ENCODE assay signal across 1 cellular context in the genomic region with DNA sequence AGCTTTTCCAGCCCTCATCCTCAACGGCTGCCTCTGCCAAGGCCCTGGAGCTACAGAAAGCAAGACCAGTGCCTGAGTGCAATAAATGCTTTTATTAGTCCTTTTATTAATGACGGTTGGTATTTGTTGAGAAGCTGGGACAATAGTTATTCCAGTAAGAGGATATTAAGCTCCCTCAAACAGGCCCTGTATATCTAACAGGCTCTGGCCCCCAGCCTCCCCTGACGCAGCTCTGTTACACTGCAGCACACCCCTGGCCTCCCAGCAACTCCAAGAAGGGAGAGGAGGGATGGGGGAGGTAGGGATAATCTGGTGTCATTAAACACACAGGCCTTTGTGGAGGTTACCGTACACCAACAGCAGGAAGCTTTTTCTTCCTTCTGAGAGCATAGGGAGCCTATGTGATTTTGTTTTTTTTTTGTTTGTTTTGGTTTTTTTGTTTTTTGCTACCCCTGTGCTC.
TF ChIP-seq lines count a peak whose summit lies in the region.

No MANE protein-coding gene starts in this region.

TF ChIP-seq in IMR-90, 13 proteins besides CTCF, POLR2A, EP300 and RAD21:
- TF ChIP-seq, protein P1, sequence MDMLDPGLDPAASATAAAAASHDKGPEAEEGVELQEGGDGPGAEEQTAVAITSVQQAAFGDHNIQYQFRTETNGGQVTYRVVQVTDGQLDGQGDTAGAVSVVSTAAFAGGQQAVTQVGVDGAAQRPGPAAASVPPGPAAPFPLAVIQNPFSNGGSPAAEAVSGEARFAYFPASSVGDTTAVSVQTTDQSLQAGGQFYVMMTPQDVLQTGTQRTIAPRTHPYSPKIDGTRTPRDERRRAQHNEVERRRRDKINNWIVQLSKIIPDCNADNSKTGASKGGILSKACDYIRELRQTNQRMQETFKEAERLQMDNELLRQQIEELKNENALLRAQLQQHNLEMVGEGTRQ (IDR thresholded peaks at IDR 0.05; ENCODE audit: low read depth, low read length): no peak
- no peak for TF ChIP-seq NFE2L2 (IDR thresholded peaks at IDR 0.05; ENCODE audit: low read depth, low read length)
- no peak for TF ChIP-seq FOS (IDR thresholded peaks at IDR 0.05; ENCODE audit: low read depth, low read length)
- no peak for TF ChIP-seq MXI1 (IDR thresholded peaks at IDR 0.05; ENCODE audit: borderline replicate concordance, low read depth, low read length)
- TF ChIP-seq MAZ (IDR thresholded peaks at IDR 0.05; ENCODE audit: borderline replicate concordance, low read depth, low read length): no peak
- TF ChIP-seq, protein P2, sequence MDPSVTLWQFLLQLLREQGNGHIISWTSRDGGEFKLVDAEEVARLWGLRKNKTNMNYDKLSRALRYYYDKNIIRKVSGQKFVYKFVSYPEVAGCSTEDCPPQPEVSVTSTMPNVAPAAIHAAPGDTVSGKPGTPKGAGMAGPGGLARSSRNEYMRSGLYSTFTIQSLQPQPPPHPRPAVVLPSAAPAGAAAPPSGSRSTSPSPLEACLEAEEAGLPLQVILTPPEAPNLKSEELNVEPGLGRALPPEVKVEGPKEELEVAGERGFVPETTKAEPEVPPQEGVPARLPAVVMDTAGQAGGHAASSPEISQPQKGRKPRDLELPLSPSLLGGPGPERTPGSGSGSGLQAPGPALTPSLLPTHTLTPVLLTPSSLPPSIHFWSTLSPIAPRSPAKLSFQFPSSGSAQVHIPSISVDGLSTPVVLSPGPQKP (IDR thresholded peaks at IDR 0.05; ENCODE audit: borderline replicate concordance, low read depth, low read length): no peak
